In the genomic region with DNA sequence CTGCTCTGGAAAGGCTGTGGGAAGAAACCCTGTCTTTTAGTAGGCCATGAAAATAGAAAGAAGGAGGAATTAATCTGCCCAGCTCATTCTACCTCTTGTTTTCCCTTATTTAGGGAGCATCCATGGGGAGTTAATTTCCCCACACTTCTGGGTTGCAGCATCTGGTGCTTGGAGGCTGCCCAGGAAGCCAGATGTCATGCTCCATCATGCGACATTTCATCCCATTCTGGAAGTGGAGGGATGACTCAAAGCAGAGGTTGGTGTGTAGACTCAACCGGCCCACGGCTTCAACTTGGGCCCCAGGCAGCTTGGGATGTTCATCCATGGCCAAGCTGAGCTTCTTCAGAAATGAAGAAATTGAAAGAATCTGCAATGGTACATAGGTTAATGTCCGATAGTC, we compare ENCODE assay signal across 19 cellular contexts. TPM values are rescaled to one million over a fixed set of nuclear protein-coding genes. Genes with fewer than 3 reads are reported as not detected.
A peak's percentile ranks its signal among the peaks of the same experiment; 100 is the strongest.
DNase-seq lines count a peak whose midpoint lies in the region; ATAC-seq and TF ChIP-seq lines count a peak whose summit lies in the region.
"Had no signal": no experiment of that assay in that cellular context is flagged by ENCODE, and none has a peak within 500 bp of the region (broad histone marks: within the 10 kb centered on the region; RNA-seq: fewer than 3 reads in every experiment).

No MANE protein-coding gene starts in this region.

- H3K27me3 ChIP-seq in left lung: no peaks in the 10 kb centered on the region
- H3K27me3 ChIP-seq: BLaER1 treated with 17β-estradiol and CSF1 and Interleukin-3, amounts not matched to agents 10 nM and 100 nM had no signal

- no peak for ATAC-seq in left lung
- ATAC-seq in HG02840 (IDR thresholded peaks at IDR 0.05; ENCODE audit: low FRiP score, unreplicated experiment): no peak
- ATAC-seq: CD8-positive, alpha-beta T cell; HCT116 had no signal

- no peaks in the 10 kb centered on the region for H3K9me3 ChIP-seq in left lung

- peaks cover 0 to 12% of the 10 kb centered on the region in 2 donors for H3K4me1 ChIP-seq in left lung

- TF ChIP-seq CTCF in AG10803 (conservative IDR thresholded peaks at IDR 0.05; ENCODE audit: low read length) (no peak), fibroblast of mammary gland (conservative IDR thresholded peaks at IDR 0.05; ENCODE audit: control insufficient read depth, insufficient read depth, low read depth, low read length) (no peak), left lung (IDR thresholded peaks at IDR 0.05) (no peak)

- no peak overlapping the region for H3K27ac ChIP-seq in left lung
- H3K27ac ChIP-seq: 22Rv1; BLaER1 treated with 17β-estradiol and CSF1 and Interleukin-3, amounts not matched to agents 10 nM and 100 nM had no signal

- no peaks in the 10 kb centered on the region for H3K36me3 ChIP-seq in left lung
- H3K36me3 ChIP-seq: BLaER1 treated with 17β-estradiol and CSF1 and Interleukin-3, amounts not matched to agents 10 nM and 100 nM had no signal

- H3K4me3 ChIP-seq in AG10803 (ENCODE audit: low read length): no peak overlapping the region
- no peak overlapping the region for H3K4me3 ChIP-seq in fibroblast of mammary gland (ENCODE audit: control insufficient read depth, low read depth, low read length)
- H3K4me3 ChIP-seq in left lung: no peak overlapping the region
- H3K4me3 ChIP-seq: BLaER1 treated with 17β-estradiol and CSF1 and Interleukin-3, amounts not matched to agents 10 nM and 100 nM had no signal

- DNase-seq in DMS 273 (lab: John Stamatoyannopoulos, UW; ENCODE audit: unreplicated experiment) (peak; percentile 70), DMS 273 treated with DMSO at 0.1 percent for 48 hours (lab: John Stamatoyannopoulos, UW) (no peak), AG10803 (ENCODE audit: low read depth) (peak; percentile 13), NCI-H1694 treated with DMSO at 0.1 percent for 48 hours (lab: John Stamatoyannopoulos, UW) (peak; percentile 37), fibroblast of mammary gland (ENCODE audit: low read depth) (peak; percentile 44), left lung (no peak), 8988T (no peak)
- DNase-seq: Calu3; CD8-positive, alpha-beta T cell; DMS79 treated with DMSO at 0.1 percent for 48 hours; GF-D8; GOT3; H7 had no signal

- intact Hi-C loops in left lung (cut with DNase I): no loop called here

RNA-seq across cellular contexts. Expression of a gene that starts 24.4 kb away (rescaled TPM):
- 10 to 100 TPM in 1 of 2 donors, under 1 TPM in 1; 0.32 to 18.1 TPM for total RNA-seq in left lung
- total RNA-seq: B cell, Calu3, HT-29 had no signal

RNA-seq across cellular contexts. Expression of a gene that starts 55.7 kb away (rescaled TPM):
- total RNA-seq in left lung: 1 to 10 TPM; 2.8 to 3.0 TPM
- total RNA-seq: B cell, HT-29 had no signal

Comparison
In these comparisons a context has a peak if more than half of its experiments do, and no peak if none do; other contexts are left out.
1. DNase-seq: peak in DMS 273 (single experiment), AG10803 (single experiment), NCI-H1694 treated with DMSO at 0.1 percent for 48 hours (single experiment) and fibroblast of mammary gland (single experiment); none in DMS 273 treated with DMSO at 0.1 percent for 48 hours (single experiment), left lung (0 of 2) and 8988T (single experiment).